8 cellular contexts compared by ENCODE assay signal in genomic region chr11:44568706-44569473, GRCh38. TPM values are rescaled to one million over a fixed set of nuclear protein-coding genes. Genes with fewer than 3 reads are reported as not detected.
A peak's percentile ranks its signal among the peaks of the same experiment; 100 is the strongest.
DNase-seq lines count a peak whose midpoint lies in the region; ATAC-seq and TF ChIP-seq lines count a peak whose summit lies in the region.

No MANE protein-coding gene starts in this region.

- CTCF ChIA-PET in mammary epithelial cell (lab: Charles Lee; ENCODE audit: low non-redundant PET): no interaction called here

- TF ChIP-seq CTCF in HL-60 (IDR thresholded peaks at IDR 0.05; ENCODE audit: insufficient read depth, low read length): no peak
- no peak for TF ChIP-seq CTCF in mammary epithelial cell (conservative IDR thresholded peaks at IDR 0.05 in 1 of 2, IDR thresholded peaks at IDR 0.05 in 1 of 2; ENCODE audit: extremely low read depth in 1 of 2, insufficient read depth in 1 of 2, low read depth in 1 of 2, low read length in 2 of 2)
- no peak for TF ChIP-seq CTCF in lung (IDR thresholded peaks at IDR 0.05; ENCODE audit: control extremely low read depth, extremely low read depth)

- H3K27ac ChIP-seq in BLaER1 treated with 17β-estradiol and CSF1 and Interleukin-3, amounts not matched to agents 10 nM and 100 nM: peak overlapping the region; percentile 62 to 96 (median 92)
- H3K27ac ChIP-seq in HL-60 (replicated peaks): peak overlapping the region; percentile 63
- H3K27ac ChIP-seq in mammary epithelial cell (ENCODE audit: insufficient read depth, low read depth, low read length): peak overlapping the region; percentile 62
- H3K27ac ChIP-seq in lung (ENCODE audit: low read depth in 1 of 2, low read length in 1 of 2): peak overlapping the region; percentile 71 to 73

- peak overlapping the region; percentile 95 to 100 (median 99) for H3K4me2 ChIP-seq in BLaER1 treated with 17β-estradiol and CSF1 and Interleukin-3, amounts not matched to agents 10 nM and 100 nM
- peak overlapping the region; percentile 83 for H3K4me2 ChIP-seq in mammary epithelial cell (ENCODE audit: insufficient read depth, low read depth, low read length)

- H3K36me3 ChIP-seq in BLaER1 treated with 17β-estradiol and CSF1 and Interleukin-3, amounts not matched to agents 10 nM and 100 nM: no peaks in the 10 kb centered on the region
- H3K36me3 ChIP-seq in mammary epithelial cell (ENCODE audit: insufficient read depth, low read length) (peaks cover 5% of the 10 kb centered on the region), lung (ENCODE audit: control insufficient read depth in 2 of 2, insufficient read depth in 2 of 2, low read length in 2 of 2) (no peaks in the 10 kb centered on the region)

- peaks cover 77% of the 10 kb centered on the region for H3K79me2 ChIP-seq in mammary epithelial cell (ENCODE audit: insufficient read depth, low read length)

- H3K27me3 ChIP-seq in BLaER1 treated with 17β-estradiol and CSF1 and Interleukin-3, amounts not matched to agents 10 nM and 100 nM: no peaks in the 10 kb centered on the region
- H3K27me3 ChIP-seq in HL-60 (ENCODE audit: insufficient read depth, poor library complexity, severe bottlenecking) (no peaks in the 10 kb centered on the region), mammary epithelial cell (ENCODE audit: insufficient read depth, low read length) (no peaks in the 10 kb centered on the region), lung (ENCODE audit: control insufficient read depth, insufficient read depth) (no peaks in the 10 kb centered on the region)

- BruUV-seq in mammary epithelial cell (replicated peaks; lab: Mats Ljungman, UMichigan): TSS peak; percentile 29

- peak overlapping the region; percentile 49 to 86 (median 81) for H3K9ac ChIP-seq in BLaER1 treated with 17β-estradiol and CSF1 and Interleukin-3, amounts not matched to agents 10 nM and 100 nM
- H3K9ac ChIP-seq in mammary epithelial cell (ENCODE audit: insufficient read depth, low read length): peak overlapping the region; percentile 35

- H3K9me3 ChIP-seq in BLaER1 treated with 17β-estradiol and CSF1 and Interleukin-3, amounts not matched to agents 10 nM and 100 nM (replicated peaks in 1 of 11): no peaks in the 10 kb centered on the region
- H3K9me3 ChIP-seq in mammary epithelial cell (replicated peaks; ENCODE audit: insufficient read depth, low read length) (no peaks in the 10 kb centered on the region), lung (ENCODE audit: control insufficient read depth in 2 of 2, insufficient read depth in 1 of 2, low read length in 1 of 2) (no peaks in the 10 kb centered on the region)

- dilution Hi-C loops in mammary epithelial cell (cut with HindIII; ENCODE audit: low sequenced_read_pairs): no loop called here

- intact Hi-C loops in mammary epithelial cell (cut with micrococcal nuclease): loop anchor here (10.0 kb wide), 2 partner anchors 156 to 536 kb away; partner anchors contain the start of gene TSPAN18

- DNase-seq in HL-60 (ENCODE audit: low read depth in 1 of 2, low spot score in 1 of 2): peak; percentile 56 to 95
- DNase-seq in activated CD4-positive, CD25-positive, alpha-beta regulatory T cell (lab: John Stamatoyannopoulos, UW): peak; percentile 63 to 75 (median 70)
- peak; percentile 94 for DNase-seq in mammary epithelial cell
- DNase-seq in lung (ENCODE audit: low spot score): peak; percentile 79
- DNase-seq in stimulated activated CD8-positive, alpha-beta memory T cell treated with anti-CD3 and anti-CD28 coated beads, Interleukin-15, amount 100 ng/mL, for 48 hours (ENCODE audit: low read depth in 2 of 2): peak; percentile 84 to 89
- no peak for DNase-seq in NCI-H2171 treated with DMSO at 0.1 percent for 48 hours (lab: John Stamatoyannopoulos, UW)

- peak overlapping the region in 9 of 10 experiments; percentile 20 to 68 (median 47); a peak in 16 of 20 replicates for H3K4me3 ChIP-seq in BLaER1 treated with 17β-estradiol and CSF1 and Interleukin-3, amounts not matched to agents 10 nM and 100 nM
- H3K4me3 ChIP-seq in HL-60 (replicated peaks; ENCODE audit: insufficient read depth, low read length): no peak overlapping the region; the same call in 1 of the 2 replicates
- no peak overlapping the region for H3K4me3 ChIP-seq in mammary epithelial cell (replicated peaks in 1 of 3; ENCODE audit: insufficient read depth in 1 of 3, low read depth in 2 of 3, low read length in 3 of 3)
- no peak overlapping the region for H3K4me3 ChIP-seq in lung

- ATAC-seq in GM19468 (IDR thresholded peaks at IDR 0.05; ENCODE audit: extremely low read depth, unreplicated experiment) (peak; percentile 39), lung (ENCODE audit: insufficient read depth, low FRiP score) (peak; percentile 8)

- peaks cover 0 to 4% (median 0%) of the 10 kb centered on the region in 11 experiments; a peak in 1 of 22 replicates for H4K20me1 ChIP-seq in BLaER1 treated with 17β-estradiol and CSF1 and Interleukin-3, amounts not matched to agents 10 nM and 100 nM
- H4K20me1 ChIP-seq in mammary epithelial cell (ENCODE audit: insufficient read depth, low read length): no peaks in the 10 kb centered on the region

- in situ Hi-C loops in mammary epithelial cell (cut with MboI; ENCODE audit: low sequenced_read_pairs in 2 of 2): no loop called here

- no peak overlapping the region for H2AFZ ChIP-seq in mammary epithelial cell (ENCODE audit: low read depth, low read length)

- peaks cover 91 to 95% (median 93%) of the 10 kb centered on the region in 10 experiments for H3K4me1 ChIP-seq in BLaER1 treated with 17β-estradiol and CSF1 and Interleukin-3, amounts not matched to agents 10 nM and 100 nM
- peaks cover 66% of the 10 kb centered on the region for H3K4me1 ChIP-seq in mammary epithelial cell (ENCODE audit: insufficient read depth, low read length)
- H3K4me1 ChIP-seq in lung (ENCODE audit: control insufficient read depth in 2 of 2, insufficient read depth in 2 of 2, low read length in 2 of 2): peaks cover 15 to 51% of the 10 kb centered on the region in 2 donors

- WGBS in mammary epithelial cell (ENCODE audit: low coverage, missing lambda C conversion rate): 0% methylated on average over 8 of the region's 14 CpGs
- 16 to 27% methylated on average over 14 of the region's 14 CpGs for WGBS in lung, 2 donors

RNA-seq across cellular contexts. Expression of gene CD82, which starts 3.4 kb away (rescaled TPM):
- 100 to 1,000 TPM in 1 of 2 donors, 10 to 100 TPM in 1; 38.8 to 309 TPM for total RNA-seq in mammary epithelial cell
- polyA plus RNA-seq in mammary epithelial cell: 232 TPM
- 109 TPM for polyA minus RNA-seq in mammary epithelial cell
- 100 to 1,000 TPM in 1 of 2 donors, 10 to 100 TPM in 1; 63.3 to 237 TPM for total RNA-seq in lung
- 100 to 1,000 TPM; 162 to 218 TPM for polyA plus RNA-seq in lung

Comparison
In these comparisons a context has a peak if more than half of its experiments do, and no peak if none do; other contexts are left out.
1. H3K4me3 ChIP-seq: peak in BLaER1 treated with 17β-estradiol and CSF1 and Interleukin-3, amounts not matched to agents 10 nM and 100 nM (9 of 10); none in HL-60 (single experiment), mammary epithelial cell (0 of 3) and lung (single experiment).
2. Peak in every context shown above with its lines, with median percentiles within 50 percentile points of each other: H3K27ac ChIP-seq.